ENCODE assay signal across 8 cellular contexts in genomic region chr3:38117748-38118420, GRCh38. TPM values are rescaled to one million over a fixed set of nuclear protein-coding genes. Genes with fewer than 3 reads are reported as not detected.
A peak's percentile ranks its signal among the peaks of the same experiment; 100 is the strongest.
DNase-seq lines count a peak whose midpoint lies in the region; ATAC-seq and TF ChIP-seq lines count a peak whose summit lies in the region.

No MANE protein-coding gene starts in this region.

- intact Hi-C loops in Right ventricle myocardium superior (cut with DNase I): no loop called here

- DNase-seq in SHP77 (lab: John Stamatoyannopoulos, UW) (peak; percentile 39 to 44), Right ventricle myocardium superior (peak; percentile 78), retinal pigment epithelial cell (ENCODE audit: low read depth) (no peak)
- peak; percentile 19 to 64 (median 39) for DNase-seq in activated naive CD4-positive, alpha-beta T cell (lab: John Stamatoyannopoulos, UW)

- no peak overlapping the region for H3K27ac ChIP-seq in C4-2B

- TF ChIP-seq CTCF in C4-2B (conservative IDR thresholded peaks at IDR 0.05): peak; percentile 65
- TF ChIP-seq CTCF in retinal pigment epithelial cell (conservative IDR thresholded peaks at IDR 0.05; ENCODE audit: low read depth, low read length): peak; percentile 85

- no peak overlapping the region for H3K4me3 ChIP-seq in retinal pigment epithelial cell (ENCODE audit: low read length)

- peak; percentile 82 for ATAC-seq in GM18909 (IDR thresholded peaks at IDR 0.05; ENCODE audit: poor library complexity, unreplicated experiment)
- ATAC-seq in HG03175 (IDR thresholded peaks at IDR 0.05; ENCODE audit: unreplicated experiment): peak; percentile 73
- ATAC-seq in Right ventricle myocardium superior (ENCODE audit: poor library complexity): peak; percentile 80
- ATAC-seq in HG02588 (IDR thresholded peaks at IDR 0.05; ENCODE audit: unreplicated experiment): no peak

RNA-seq across cellular contexts. Expression of gene ACAA1, which starts 19.0 kb away (rescaled TPM):
- 111 TPM for total RNA-seq in Right ventricle myocardium superior

RNA-seq across cellular contexts. Expression of gene MYD88, which starts 20.6 kb away (rescaled TPM):
- total RNA-seq in Right ventricle myocardium superior: 7.3 TPM

RNA-seq across cellular contexts. Expression of gene OXSR1, which starts 47.5 kb away (rescaled TPM):
- total RNA-seq in Right ventricle myocardium superior: 24.0 TPM
